In the genomic region with DNA sequence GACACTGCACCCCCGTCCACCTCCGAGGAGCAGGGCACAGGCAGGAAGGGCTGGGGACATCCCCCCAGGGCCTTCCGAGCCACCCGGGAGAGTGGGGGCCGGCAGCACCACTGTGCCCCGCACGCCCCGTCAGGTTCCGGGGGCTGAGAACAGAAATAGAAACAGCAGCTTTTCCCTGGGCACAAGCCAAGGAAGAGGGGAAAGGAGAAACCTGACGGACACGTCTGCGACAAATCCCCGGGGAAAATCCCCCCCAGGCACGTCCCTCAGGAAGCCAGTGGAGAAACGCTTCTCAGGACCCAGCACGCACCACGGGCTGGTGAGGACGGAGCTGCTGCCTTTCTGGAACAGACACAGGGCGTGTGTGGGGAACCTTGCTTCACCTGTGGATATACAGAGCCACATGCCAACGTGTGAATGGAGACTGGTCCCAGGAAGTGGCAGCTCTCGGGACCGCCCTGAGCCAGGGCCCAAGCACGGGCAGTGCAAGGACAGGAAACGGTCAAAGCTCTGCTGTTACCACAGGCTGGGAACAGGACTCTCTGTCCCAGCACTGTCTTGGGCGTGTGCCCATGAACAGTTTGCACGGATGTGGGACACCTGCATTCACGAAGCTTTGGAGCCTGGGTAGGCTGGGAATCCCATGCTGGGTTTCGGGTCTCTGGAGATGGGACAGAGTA, we compare ENCODE assay signal across 12 cellular contexts. TPM values are rescaled to one million over a fixed set of nuclear protein-coding genes. Genes with fewer than 3 reads are reported as not detected.
DNase-seq lines count a peak whose midpoint lies in the region; ATAC-seq, FAIRE-seq and TF ChIP-seq lines count a peak whose summit lies in the region.
"Had no signal": no experiment of that assay in that cellular context is flagged by ENCODE, and none has a peak within 500 bp of the region (broad histone marks: within the 10 kb centered on the region; RNA-seq: fewer than 3 reads in every experiment).

No MANE protein-coding gene starts in this region.

- TF ChIP-seq POLR2A in transverse colon (IDR thresholded peaks at IDR 0.05) = no peak
- TF ChIP-seq POLR2A in GM12891 (IDR thresholded peaks at IDR 0.05; ENCODE audit: low read depth, low read length) = no peak

- H3K4me3 ChIP-seq in transverse colon = no peak overlapping the region
- H3K4me3 ChIP-seq in HAP-1 = no peak overlapping the region

- no peaks in the 10 kb centered on the region for H3K27me3 Mint-ChIP-seq in activated CD8-positive, alpha-beta memory T cell treated with anti-CD3 and anti-CD28 coated beads, Interleukin-2, amount 10 ng/mL, durations not matched to agents 7 days and 5 days
- H3K27me3 Mint-ChIP-seq in mesothelial cell of epicardium (ENCODE audit: low read depth) = no peaks in the 10 kb centered on the region
- H3K27me3 Mint-ChIP-seq: type B pancreatic cell had no signal

- peak overlapping the region; percentile 80 to 97 (median 86) for H3K27ac ChIP-seq in transverse colon

- intact Hi-C loops in transverse colon (cut with DNase I; ENCODE audit: low total_unique reads) = no loop called here

- no peaks in the 10 kb centered on the region for H3K9me3 ChIP-seq in transverse colon
- H3K9me3 ChIP-seq in HAP-1 = no peaks in the 10 kb centered on the region

- H3K4me1 ChIP-seq in transverse colon (peaks cover 12 to 36% (median 24%) of the 10 kb centered on the region in 4 donors), HAP-1 (no peaks in the 10 kb centered on the region)

- TF ChIP-seq EP300 in transverse colon (IDR thresholded peaks at IDR 0.05; ENCODE audit: low read depth) = peak; percentile 92

- no peak for ATAC-seq in activated CD8-positive, alpha-beta memory T cell treated with anti-CD3 and anti-CD28 coated beads, Interleukin-2, amount 10 ng/mL, durations not matched to agents 7 days and 5 days

- no peak for DNase-seq in activated CD8-positive, alpha-beta memory T cell treated with anti-CD3 and anti-CD28 coated beads, Interleukin-2, amount 10 ng/mL, durations not matched to agents 7 days and 5 days
- no peak for DNase-seq in activated CD8-positive, alpha-beta memory T cell treated with anti-CD3 and anti-CD28 coated beads for 24 hours
- peak; percentile 29 for DNase-seq in dermis blood vessel endothelial cell
- DNase-seq in mesothelial cell of epicardium (ENCODE audit: low spot score in 2 of 2, unreplicated experiment in 2 of 2) = peak in 1 of 2 experiments; percentile 51
- DNase-seq in transverse colon = peak; percentile 52
- DNase-seq in NOMO-1 treated with DMSO at 0.1 percent for 48 hours (lab: John Stamatoyannopoulos, UW; ENCODE audit: unreplicated experiment) = no peak
- no peak for DNase-seq in GM12891 (ENCODE audit: insufficient read length, low spot score)
- no peak for DNase-seq in HAP-1 (ENCODE audit: low spot score in 2 of 2)
- DNase-seq: activated CD4-positive, alpha-beta T cell treated with anti-CD3 and anti-CD28 coated beads for 4 hours had no signal

- H3K27ac Mint-ChIP-seq in activated CD8-positive, alpha-beta memory T cell treated with anti-CD3 and anti-CD28 coated beads, Interleukin-2, amount 10 ng/mL, durations not matched to agents 7 days and 5 days = peak overlapping the region; percentile 73
- H3K27ac Mint-ChIP-seq in mesothelial cell of epicardium = peak overlapping the region; percentile 95
- H3K27ac Mint-ChIP-seq: type B pancreatic cell had no signal

- CTCF ChIA-PET in activated CD8-positive, alpha-beta memory T cell treated with anti-CD3 and anti-CD28 coated beads, Interleukin-2, amount 10 ng/mL, durations not matched to agents 7 days and 5 days (lab: Charles Lee) = interaction anchor here (1.5 kb wide), 1 partner anchor 47 kb away, joined by 4 read pairs; no protein-coding TSS in a partner anchor

- H3K9me3 Mint-ChIP-seq in activated CD8-positive, alpha-beta memory T cell treated with anti-CD3 and anti-CD28 coated beads, Interleukin-2, amount 10 ng/mL, durations not matched to agents 7 days and 5 days (ENCODE audit: low read depth) = no peaks in the 10 kb centered on the region
- H3K9me3 Mint-ChIP-seq in mesothelial cell of epicardium = no peaks in the 10 kb centered on the region
- H3K9me3 Mint-ChIP-seq: type B pancreatic cell had no signal

- no peak for FAIRE-seq in GM12891 (lab: Jason Lieb, UNC)

- peaks cover 18% of the 10 kb centered on the region for H3K36me3 Mint-ChIP-seq in activated CD8-positive, alpha-beta memory T cell treated with anti-CD3 and anti-CD28 coated beads, Interleukin-2, amount 10 ng/mL, durations not matched to agents 7 days and 5 days
- H3K36me3 Mint-ChIP-seq in mesothelial cell of epicardium = no peaks in the 10 kb centered on the region
- H3K36me3 Mint-ChIP-seq: type B pancreatic cell had no signal

- in situ Hi-C loops in transverse colon (cut with MboI; ENCODE audit: low pct_ligation_motif_present in 1 of 4, low pct_unique_long_range_greater_than_20kb in 1 of 4, low sequenced_read_pairs in 3 of 4) (no loop called here), HAP-1 (cut with MboI; ENCODE audit: low sequenced_read_pairs) (no loop called here)

- TF ChIP-seq CTCF in mesothelial cell of epicardium (IDR thresholded peaks at IDR 0.05; ENCODE audit: unreplicated experiment) (no peak), transverse colon (IDR thresholded peaks at IDR 0.05) (no peak)

- H3K36me3 ChIP-seq in transverse colon (no peaks in the 10 kb centered on the region), HAP-1 (replicated peaks) (no peaks in the 10 kb centered on the region)

- H3K27me3 ChIP-seq in transverse colon (no peaks in the 10 kb centered on the region), HAP-1 (ENCODE audit: low read depth) (no peaks in the 10 kb centered on the region)

- peaks cover 31% of the 10 kb centered on the region for H3K4me1 Mint-ChIP-seq in activated CD8-positive, alpha-beta memory T cell treated with anti-CD3 and anti-CD28 coated beads, Interleukin-2, amount 10 ng/mL, durations not matched to agents 7 days and 5 days
- H3K4me1 Mint-ChIP-seq in mesothelial cell of epicardium = peaks cover 66% of the 10 kb centered on the region

- no peak overlapping the region for H3K4me3 Mint-ChIP-seq in activated CD8-positive, alpha-beta memory T cell treated with anti-CD3 and anti-CD28 coated beads, Interleukin-2, amount 10 ng/mL, durations not matched to agents 7 days and 5 days
- peak overlapping the region; percentile 13 for H3K4me3 Mint-ChIP-seq in mesothelial cell of epicardium

- 67 to 74% methylated on average over 6 to 26 of the region's 28 CpGs for WGBS in transverse colon (ENCODE audit: low coverage in 1 of 2), 2 donors

TF ChIP-seq in GM12891, 5 proteins besides CTCF, POLR2A, EP300 and RAD21:
- no peak for TF ChIP-seq POLR2AphosphoS5 (IDR thresholded peaks at IDR 0.05; ENCODE audit: low read depth, low read length)
- no peak for TF ChIP-seq POU2F2 (IDR thresholded peaks at IDR 0.05; ENCODE audit: low read depth, low read length)
- TF ChIP-seq TAF1 (IDR thresholded peaks at IDR 0.05; ENCODE audit: low read depth, low read length) = no peak
- no peak for TF ChIP-seq SPI1 (IDR thresholded peaks at IDR 0.05; ENCODE audit: low read depth, low read length)
- TF ChIP-seq PAX5 (IDR thresholded peaks at IDR 0.05; ENCODE audit: insufficient read depth, low read length, severe bottlenecking) = no peak

RNA-seq across cellular contexts. Expression of a gene that starts 1.2 kb away (rescaled TPM):
- 10 to 100 TPM; 34.7 to 37.1 TPM for total RNA-seq in activated CD8-positive, alpha-beta memory T cell treated with anti-CD3 and anti-CD28 coated beads, Interleukin-2, amount 10 ng/mL, durations not matched to agents 7 days and 5 days
- total RNA-seq in dermis blood vessel endothelial cell (97.4 and 107 TPM in 2 replicates), mesothelial cell of epicardium (6.6 to 7.7 TPM (median 6.9 TPM) in 3 replicates), transverse colon (10 to 100 TPM in 3 of 4 donors, 1 to 10 TPM in 1; 9.4 to 22.5 (median 13.3) TPM)
- 0.60 TPM for polyA plus RNA-seq in GM12891 (2012; ENCODE audit: low read depth, missing spikeins)
- total RNA-seq: A673 had no signal

RNA-seq across cellular contexts. Expression of a gene that starts 39.1 kb away (rescaled TPM):
- 10 to 100 TPM; 60.7 to 63.8 TPM for total RNA-seq in activated CD8-positive, alpha-beta memory T cell treated with anti-CD3 and anti-CD28 coated beads, Interleukin-2, amount 10 ng/mL, durations not matched to agents 7 days and 5 days
- total RNA-seq in dermis blood vessel endothelial cell = 19.7 and 21.3 TPM in 2 replicates
- total RNA-seq in mesothelial cell of epicardium = 66.7 to 70.2 TPM (median 69.8 TPM) in 3 replicates
- 10 to 100 TPM; 22.2 to 98.1 (median 49.6) TPM for total RNA-seq in transverse colon
- polyA plus RNA-seq in GM12891 (2012; ENCODE audit: low read depth, missing spikeins) = 22.3 TPM

RNA-seq across cellular contexts. Expression of a gene that starts 43.5 kb away (rescaled TPM):
- total RNA-seq in activated CD8-positive, alpha-beta memory T cell treated with anti-CD3 and anti-CD28 coated beads, Interleukin-2, amount 10 ng/mL, durations not matched to agents 7 days and 5 days = not detected
- total RNA-seq in dermis blood vessel endothelial cell (0.09 TPM in 1 of 2 replicates, not detected in the other), mesothelial cell of epicardium (not detected in 3 replicates), transverse colon (not detected)
- not detected for polyA plus RNA-seq in GM12891 (2012; ENCODE audit: low read depth, missing spikeins)
- total RNA-seq: A673, cerebellum had no signal

RNA-seq across cellular contexts. Expression of a gene that starts 57.4 kb away (rescaled TPM):
- 10 to 100 TPM; 53.0 to 60.5 TPM for total RNA-seq in activated CD8-positive, alpha-beta memory T cell treated with anti-CD3 and anti-CD28 coated beads, Interleukin-2, amount 10 ng/mL, durations not matched to agents 7 days and 5 days
- total RNA-seq in dermis blood vessel endothelial cell (69.9 and 96.7 TPM in 2 replicates), mesothelial cell of epicardium (94.5 to 96.1 TPM (median 94.6 TPM) in 3 replicates), transverse colon (100 to 1,000 TPM in 2 of 4 donors, 10 to 100 TPM in 2; 57.6 to 171 (median 95.0) TPM)
- 26.4 TPM for polyA plus RNA-seq in GM12891 (2012; ENCODE audit: low read depth, missing spikeins)

Comparison
In these comparisons a context has a peak if more than half of its experiments do, and no peak if none do; other contexts are left out.
1. DNase-seq: peak in dermis blood vessel endothelial cell (single experiment) and transverse colon (single experiment); none in activated CD8-positive, alpha-beta memory T cell treated with anti-CD3 and anti-CD28 coated beads, Interleukin-2, amount 10 ng/mL, durations not matched to agents 7 days and 5 days (single experiment), activated CD8-positive, alpha-beta memory T cell treated with anti-CD3 and anti-CD28 coated beads for 24 hours (single experiment), NOMO-1 treated with DMSO at 0.1 percent for 48 hours (single experiment), GM12891 (single experiment) and HAP-1 (0 of 2).